Comparison of ENCODE assay signal across 8 cellular contexts in the genomic region with DNA sequence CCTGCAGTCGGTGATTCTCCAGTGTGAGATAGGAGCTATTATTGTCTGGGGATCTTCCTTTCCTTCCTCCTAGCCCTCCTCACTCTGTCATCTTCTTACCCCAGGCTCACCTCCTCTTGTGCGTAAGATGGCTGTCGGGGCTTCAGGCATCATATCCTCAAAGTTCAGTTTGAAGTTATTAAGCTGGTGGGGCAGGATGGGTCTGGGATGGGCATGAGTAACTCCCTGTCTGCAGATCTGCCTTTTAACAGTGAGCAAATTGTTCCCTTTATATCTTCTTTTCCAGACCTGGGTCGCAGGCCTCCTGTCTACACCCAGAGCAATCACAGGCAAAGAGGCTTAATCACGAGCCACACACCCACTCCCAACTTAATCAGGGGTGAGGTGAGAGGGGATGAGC. TPM values are rescaled to one million over a fixed set of nuclear protein-coding genes. Genes with fewer than 3 reads are reported as not detected.
A peak's percentile ranks its signal among the peaks of the same experiment; 100 is the strongest.
DNase-seq lines count a peak whose midpoint lies in the region; ATAC-seq lines count a peak whose summit lies in the region.

No MANE protein-coding gene starts in this region.

- H3K4me3 ChIP-seq in thymus (ENCODE audit: low read length) = peak overlapping the region; percentile 73

- peaks cover 70% of the 10 kb centered on the region for H3K4me1 Mint-ChIP-seq in activated T-cell treated with anti-CD3 and anti-CD28 coated beads, Interleukin-2, amount 50 U/mL, for 4 hours (ENCODE audit: low read depth)

- H3K36me3 Mint-ChIP-seq in activated T-cell treated with anti-CD3 and anti-CD28 coated beads, Interleukin-2, amount 50 U/mL, for 4 hours (ENCODE audit: insufficient read depth) = peaks cover 10% of the 10 kb centered on the region

- H3K27ac ChIP-seq in thymus (ENCODE audit: low read depth) (peak overlapping the region; percentile 97), substantia nigra (ENCODE audit: low read depth, low read length, poor library complexity, severe bottlenecking) (no peak overlapping the region)

- DNase-seq in activated T-cell treated with anti-CD3 and anti-CD28 coated beads for 48 hours (ENCODE audit: low read depth) = peak; percentile 11
- no peak for DNase-seq in activated T-cell treated with anti-CD3 and anti-CD28 coated beads for 4 hours
- DNase-seq in activated T-cell treated with anti-CD3 and anti-CD28 coated beads, Interleukin-2, amount 50 U/mL, for 4 hours = peak; percentile 18
- peak; percentile 63 for DNase-seq in islet precursor cell
- DNase-seq in substantia nigra (lab: John Stamatoyannopoulos, UW) = no peak
- DNase-seq in NCI-H1417 treated with DMSO at 0.1 percent for 48 hours (lab: John Stamatoyannopoulos, UW) = no peak
- DNase-seq in HCEC 1CT = no peak

- H3K4me1 ChIP-seq in thymus (ENCODE audit: control insufficient read depth, insufficient read depth, low read length) = peaks cover 7% of the 10 kb centered on the region

- peak overlapping the region; percentile 86 for H3K4me3 Mint-ChIP-seq in activated T-cell treated with anti-CD3 and anti-CD28 coated beads, Interleukin-2, amount 50 U/mL, for 4 hours

- H3K9me3 ChIP-seq in thymus (ENCODE audit: control insufficient read depth) = no peaks in the 10 kb centered on the region

- H3K9me3 Mint-ChIP-seq in activated T-cell treated with anti-CD3 and anti-CD28 coated beads, Interleukin-2, amount 50 U/mL, for 4 hours = no peaks in the 10 kb centered on the region

- no peaks in the 10 kb centered on the region for H3K27me3 Mint-ChIP-seq in activated T-cell treated with anti-CD3 and anti-CD28 coated beads, Interleukin-2, amount 50 U/mL, for 4 hours (ENCODE audit: low read depth)

- WGBS in thymus = 35% methylated on average over 5 of the region's 5 CpGs

- ATAC-seq in activated T-cell treated with anti-CD3 and anti-CD28 coated beads, Interleukin-2, amount 50 U/mL, for 4 hours = no peak

- no peaks in the 10 kb centered on the region for H3K27me3 ChIP-seq in thymus (ENCODE audit: control insufficient read depth, insufficient read depth)

- H3K36me3 ChIP-seq in thymus (ENCODE audit: control insufficient read depth, insufficient read depth) = no peaks in the 10 kb centered on the region

RNA-seq across cellular contexts. Expression of gene MTMR1, which starts 0.9 kb away (rescaled TPM):
- 10 to 100 TPM; 36.2 to 42.1 (median 38.8) TPM for total RNA-seq in activated T-cell treated with anti-CD3 and anti-CD28 coated beads, Interleukin-2, amount 50 U/mL, for 4 hours
- polyA plus RNA-seq in thymus = 23.1 TPM

Comparison
In these comparisons a context has a peak if more than half of its experiments do, and no peak if none do; other contexts are left out.
1. DNase-seq: peak in activated T-cell treated with anti-CD3 and anti-CD28 coated beads for 48 hours (single experiment), activated T-cell treated with anti-CD3 and anti-CD28 coated beads, Interleukin-2, amount 50 U/mL, for 4 hours (single experiment) and islet precursor cell (single experiment); none in activated T-cell treated with anti-CD3 and anti-CD28 coated beads for 4 hours (single experiment), substantia nigra (0 of 49), NCI-H1417 treated with DMSO at 0.1 percent for 48 hours (single experiment) and HCEC 1CT (single experiment).